ENCODE assay signal across 28 cellular contexts in genomic region chrX:26373829-26374228, GRCh38.
"Had no signal": no experiment of that assay in that cellular context is flagged by ENCODE, and none has a peak within 500 bp of the region (broad histone marks: within the 10 kb centered on the region; RNA-seq: fewer than 3 reads in every experiment).

No MANE protein-coding gene starts in this region.

- ATAC-seq: naive thymus-derived CD4-positive, alpha-beta T cell; psoas muscle; stimulated activated memory B cell treated with anti-CD40 and anti-IgM and Interleukin-4, amounts not matched to agents 10 μg/mL and 1 μg/mL and 100 μg/mL, for 72 hours; stimulated activated naive CD8-positive, alpha-beta T cell treated with anti-CD3 and anti-CD28 coated beads, Interleukin-15, amount 100 ng/mL, for 72 hours; upper lobe of right lung had no signal

- H2AFZ ChIP-seq: parathyroid adenoma had no signal

- H3K9me3 ChIP-seq: psoas muscle, upper lobe of right lung had no signal

- H3K9ac ChIP-seq: parathyroid adenoma had no signal

- DNase-seq: activated CD4-positive, alpha-beta memory T cell treated with anti-CD3 and anti-CD28 coated beads, Interleukin-2, amount 10 ng/mL, durations not matched to agents 7 days and 5 days; activated CD4-positive, alpha-beta T cell treated with anti-CD3 and anti-CD28 coated beads for 1 hour; activated CD4-positive, alpha-beta T cell treated with anti-CD3 and anti-CD28 coated beads, Interleukin-2, amount 10 ng/mL, durations not matched to agents 7 days and 5 days; activated CD8-positive, alpha-beta memory T cell treated with anti-CD3 and anti-CD28 coated beads, Interleukin-2, amount 50 U/mL, for 48 hours; activated gamma-delta T cell; activated naive CD4-positive, alpha-beta T cell treated with anti-CD3 and anti-CD28 coated beads, Interleukin-2, amount 10 ng/mL, durations not matched to agents 7 days and 5 days; activated naive CD8-positive, alpha-beta T cell treated with anti-CD3 and anti-CD28 coated beads, Interleukin-2, amount 10 ng/mL, durations not matched to agents 7 days and 5 days; activated T-cell treated with anti-CD3 and anti-CD28 coated beads, Interleukin-2, amount 50 U/mL, for 24 hours; brain microvascular endothelial cell; dorsolateral prefrontal cortex; effector memory CD4-positive, alpha-beta T cell; head of caudate nucleus; hypothalamus; midbrain; naive thymus-derived CD4-positive, alpha-beta T cell; occipital lobe; psoas muscle; stimulated activated CD4-positive, alpha-beta T cell treated with anti-CD3 and anti-CD28 coated beads, Interleukin-1b, Interleukin-23, amount 100 ng/mL, for 48 hours; stimulated activated CD4-positive, alpha-beta T cell treated with anti-CD3 and anti-CD28 coated beads, Interleukin-4, amount 100 ng/mL, for 4 hours; stimulated activated CD8-positive, alpha-beta memory T cell treated with anti-CD3 and anti-CD28 coated beads, Interleukin-4, amount 100 ng/mL, for 48 hours; stimulated activated naive CD8-positive, alpha-beta T cell treated with anti-CD3 and anti-CD28 coated beads, Interleukin-15, amount 100 ng/mL, for 72 hours; substantia nigra; T1000; upper lobe of right lung had no signal

- H3K36me3 ChIP-seq: brain microvascular endothelial cell, upper lobe of right lung had no signal

- H3K27ac ChIP-seq: brain microvascular endothelial cell, coronary artery, dorsolateral prefrontal cortex, parathyroid adenoma, psoas muscle, upper lobe of right lung had no signal

- H3K27me3 ChIP-seq: brain microvascular endothelial cell, upper lobe of right lung had no signal

- H3K4me1 ChIP-seq: parathyroid adenoma, psoas muscle, upper lobe of right lung had no signal

- H3K4me2 ChIP-seq: smooth muscle cell had no signal

- H3K4me3 ChIP-seq: coronary artery, dorsolateral prefrontal cortex, psoas muscle, smooth muscle cell, upper lobe of right lung had no signal
